In genomic region chr6:37303891-37304503, GRCh38 we compare ENCODE assay signal across 9 cellular contexts. TPM values are rescaled to one million over a fixed set of nuclear protein-coding genes. Genes with fewer than 3 reads are reported as not detected.
A peak's percentile ranks its signal among the peaks of the same experiment; 100 is the strongest.
DNase-seq lines count a peak whose midpoint lies in the region; ATAC-seq, FAIRE-seq and TF ChIP-seq lines count a peak whose summit lies in the region.
"Had no signal": no experiment of that assay in that cellular context is flagged by ENCODE, and none has a peak within 500 bp of the region (broad histone marks: within the 10 kb centered on the region; RNA-seq: fewer than 3 reads in every experiment).

No MANE protein-coding gene starts in this region.

- no peak for TF ChIP-seq POLR2A in GM18505 (IDR thresholded peaks at IDR 0.05; ENCODE audit: borderline replicate concordance, extremely low read depth, insufficient read depth, insufficient read length)

- FAIRE-seq in GM18507 (lab: Jason Lieb, UNC) (peak; percentile 24), pancreas (lab: Jason Lieb, UNC) (no peak)

- CTCF ChIA-PET in RWPE1 (lab: Yijun Ruan, JAX): interaction anchor here (0.5 to 3.8 kb wide), 6 partner anchors 10 to 529 kb away, joined by 3 to 17 read pairs (median 3); no protein-coding TSS in a partner anchor

- H3K36me3 ChIP-seq in BE2C (peaks cover 7% of the 10 kb centered on the region), pancreas (peaks cover 0 to 3% (median 0%) of the 10 kb centered on the region in 3 donors)

- H3K9me3 ChIP-seq in BE2C (no peaks in the 10 kb centered on the region), pancreas (no peaks in the 10 kb centered on the region)

- TF ChIP-seq CTCF in BE2C (IDR thresholded peaks at IDR 0.05; ENCODE audit: low read depth, low read length) (peak; percentile 73), RWPE1 (conservative IDR thresholded peaks at IDR 0.05; ENCODE audit: low read depth) (peak; percentile 64), pancreas (IDR thresholded peaks at IDR 0.05) (peak in 1 of 4 donors; percentile 13)

- H3K4me3 ChIP-seq in BE2C (ENCODE audit: low read depth, low read length): no peak overlapping the region
- no peak overlapping the region for H3K4me3 ChIP-seq in pancreas
- H3K4me3 ChIP-seq: lung had no signal

- WGBS in pancreas, 2 donors: 72 to 75% methylated on average over 3 of the region's 3 CpGs

- H3K4me1 ChIP-seq in BE2C: no peaks in the 10 kb centered on the region; the same call in 1 of the 2 replicates
- H3K4me1 ChIP-seq in pancreas: peaks cover 0 to 5% (median 0%) of the 10 kb centered on the region in 3 donors

- H3K27me3 ChIP-seq in BE2C (no peaks in the 10 kb centered on the region), pancreas (no peaks in the 10 kb centered on the region)

- peak; percentile 35 for DNase-seq in BE2C
- DNase-seq in GM18507 (ENCODE audit: extremely low spot score, insufficient read length, low read depth): peak; percentile 25
- DNase-seq in RWPE1 (ENCODE audit: low spot score): peak; percentile 36
- DNase-seq in pancreas: no peak

- POLR2A ChIA-PET in RWPE1 (lab: Yijun Ruan, JAX; ENCODE audit: low non-redundant PET): interaction anchor here (0.5 kb wide), 1 partner anchor 17 kb away, joined by 3 read pairs; no protein-coding TSS in a partner anchor

- intact Hi-C loops in pancreas (cut with DNase I): no loop called here

- peak; percentile 73 for ATAC-seq in esophagus mucosa
- peak in 3 of 4 donors; percentile 51 to 58 (median 54) for ATAC-seq in pancreas
- no peak for ATAC-seq in HG02970 (IDR thresholded peaks at IDR 0.05; ENCODE audit: low FRiP score, unreplicated experiment)
- ATAC-seq in GM18505 (IDR thresholded peaks at IDR 0.05; ENCODE audit: unreplicated experiment): no peak
- ATAC-seq in HG03159 (IDR thresholded peaks at IDR 0.05; ENCODE audit: unreplicated experiment): no peak

- H3K27ac ChIP-seq in RWPE1 (no peak overlapping the region), pancreas (no peak overlapping the region)

RNA-seq across cellular contexts. Expression of gene TMEM217, which starts 46.1 kb away (rescaled TPM):
- not detected for polyA plus RNA-seq in BE2C (2012; ENCODE audit: insufficient read depth, insufficient read length, low read depth)
- total RNA-seq in esophagus mucosa (0.84 TPM), pancreas (1 to 10 TPM in 3 of 6 donors, under 1 TPM in 3; 0.19 to 2.1 (median 0.94) TPM)
- polyA plus RNA-seq in pancreas: 1 to 10 TPM; 1.4 to 1.7 TPM

RNA-seq across cellular contexts. Expression of gene TBC1D22B, which starts 46.4 kb away (rescaled TPM):
- 5.9 TPM for polyA plus RNA-seq in BE2C (2012; ENCODE audit: insufficient read depth, insufficient read length, low read depth)
- total RNA-seq in esophagus mucosa (10.0 TPM), pancreas (1 to 10 TPM; 5.1 to 9.0 (median 6.3) TPM)
- 1 to 10 TPM; 4.3 to 6.6 TPM for polyA plus RNA-seq in pancreas

RNA-seq across cellular contexts. Expression of gene RNF8, which starts 49.8 kb away (rescaled TPM):
- polyA plus RNA-seq in BE2C (2012; ENCODE audit: insufficient read depth, insufficient read length, low read depth): 18.4 TPM
- total RNA-seq in esophagus mucosa: 19.0 TPM
- total RNA-seq in pancreas: 1 to 10 TPM; 3.9 to 8.2 (median 5.5) TPM
- polyA plus RNA-seq in pancreas: 1 to 10 TPM; 5.8 to 8.5 TPM

Comparison
In these comparisons a context has a peak if more than half of its experiments do, and no peak if none do; other contexts are left out.
1. DNase-seq: peak in BE2C (single experiment), GM18507 (single experiment) and RWPE1 (single experiment); none in pancreas (0 of 6).
2. ATAC-seq: peak in esophagus mucosa (single experiment) and pancreas (3 of 4); none in HG02970 (single experiment), GM18505 (single experiment) and HG03159 (single experiment).